ENCODE assay signal across 1 cellular context in the genomic region with DNA sequence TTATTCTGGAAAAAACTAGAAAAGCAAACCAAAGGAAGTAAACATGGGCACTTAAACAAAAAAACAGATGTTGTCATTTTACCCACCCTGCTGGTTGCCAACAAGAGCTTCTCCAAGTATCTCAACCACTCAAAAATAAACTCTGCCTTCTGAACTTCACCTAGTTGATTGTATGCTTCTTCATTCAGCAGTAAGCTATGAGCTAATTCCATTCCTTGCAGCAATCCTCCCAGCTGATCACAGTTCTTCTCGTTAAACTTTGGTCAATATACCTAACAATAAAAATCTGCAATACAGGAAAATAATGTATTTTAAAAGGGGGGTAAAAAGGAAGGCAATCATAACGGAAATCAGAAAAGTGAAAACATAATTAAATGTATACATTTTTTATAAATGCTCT.
TF ChIP-seq lines count a peak whose summit lies in the region.

No MANE protein-coding gene starts in this region.

TF ChIP-seq in WTC11, 78 proteins besides CTCF, POLR2A, EP300 and RAD21 (continued from another document):
- TF ChIP-seq, protein P1, sequence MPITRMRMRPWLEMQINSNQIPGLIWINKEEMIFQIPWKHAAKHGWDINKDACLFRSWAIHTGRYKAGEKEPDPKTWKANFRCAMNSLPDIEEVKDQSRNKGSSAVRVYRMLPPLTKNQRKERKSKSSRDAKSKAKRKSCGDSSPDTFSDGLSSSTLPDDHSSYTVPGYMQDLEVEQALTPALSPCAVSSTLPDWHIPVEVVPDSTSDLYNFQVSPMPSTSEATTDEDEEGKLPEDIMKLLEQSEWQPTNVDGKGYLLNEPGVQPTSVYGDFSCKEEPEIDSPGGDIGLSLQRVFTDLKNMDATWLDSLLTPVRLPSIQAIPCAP (CRISPR knock-in tag; IDR thresholded peaks at IDR 0.05): no peak
- no peak for TF ChIP-seq PRRX2 (CRISPR knock-in tag; IDR thresholded peaks at IDR 0.05)
TF ChIP-seq in WTC11: peak in this region for 0.
